1 cellular context compared by ENCODE assay signal in the genomic region with DNA sequence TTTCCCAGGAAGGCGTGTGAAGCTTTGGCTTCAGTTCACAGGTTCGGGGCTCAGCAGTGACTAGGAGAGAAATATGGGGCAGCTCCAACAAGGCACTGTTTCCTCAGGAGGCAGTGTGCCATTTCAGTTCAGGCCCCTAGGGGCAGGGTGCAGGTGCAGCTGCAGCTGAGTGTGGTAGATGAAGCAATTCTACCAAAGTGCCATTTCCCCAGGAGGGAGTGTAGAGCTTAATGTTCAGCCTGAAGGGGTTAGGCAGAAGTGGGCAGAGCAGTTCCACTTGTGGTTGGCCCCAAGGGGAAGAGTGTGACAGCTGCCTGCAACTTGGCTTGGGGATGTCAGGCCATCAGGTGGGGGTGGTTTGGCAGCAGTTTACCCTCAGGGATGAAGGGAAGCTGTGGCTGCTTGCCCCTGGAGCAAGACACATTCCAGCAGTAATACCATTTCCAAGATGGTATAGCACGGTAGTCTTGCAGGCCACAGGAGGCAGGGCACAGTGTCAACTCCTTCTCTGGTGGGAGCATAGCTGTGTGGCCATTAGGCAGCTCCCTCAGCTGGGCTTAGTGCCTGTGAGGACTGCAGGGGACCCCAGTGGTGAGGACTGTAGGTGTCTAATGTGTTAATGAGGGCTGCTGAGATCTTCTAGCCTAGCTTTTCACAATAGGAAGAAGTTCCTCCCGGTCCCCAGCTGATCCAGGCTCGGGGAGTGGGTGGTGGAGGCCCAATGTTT.
TF ChIP-seq lines count a peak whose summit lies in the region.

No MANE protein-coding gene starts in this region.

TF ChIP-seq in WTC11, 78 proteins besides CTCF, POLR2A, EP300 and RAD21 (continued from another document):
- TF ChIP-seq ZBTB43 (CRISPR knock-in tag; IDR thresholded peaks at IDR 0.05): no peak; the same call in 1 of the 2 replicates
- TF ChIP-seq ZNF121 (CRISPR knock-in tag; IDR thresholded peaks at IDR 0.05): no peak
- TF ChIP-seq ELF4 (CRISPR knock-in tag; IDR thresholded peaks at IDR 0.05; ENCODE audit: low read depth): no peak
- TF ChIP-seq IRF2 (CRISPR knock-in tag; IDR thresholded peaks at IDR 0.05; ENCODE audit: borderline replicate concordance, low read depth): no peak
- no peak for TF ChIP-seq E2F5 (CRISPR knock-in tag; IDR thresholded peaks at IDR 0.05)
